Comparison of ENCODE assay signal across 1 cellular context in genomic region chr7:144027974-144028373, GRCh38.
A peak's percentile ranks its signal among the peaks of the same experiment; 100 is the strongest.
TF ChIP-seq lines count a peak whose summit lies in the region.

No MANE protein-coding gene starts in this region.

TF ChIP-seq in endothelial cell of umbilical vein, 7 proteins besides CTCF, POLR2A, EP300 and RAD21:
- TF ChIP-seq FOS (IDR thresholded peaks at IDR 0.05; ENCODE audit: borderline replicate concordance, insufficient read depth, low read length) (peak; percentile 39), POLR2AphosphoS5 (IDR thresholded peaks at IDR 0.05; ENCODE audit: insufficient read depth, low read depth, low read length) (no peak), EZH2 (IDR thresholded peaks at IDR 0.05; ENCODE audit: borderline replicate concordance, low read depth, low read length, severe bottlenecking) (no peak), GATA2 (IDR thresholded peaks at IDR 0.05; ENCODE audit: insufficient read depth, insufficient read length, low read depth, low read length) (no peak), JUN (IDR thresholded peaks at IDR 0.05; ENCODE audit: borderline replicate concordance, insufficient read depth, insufficient read length, low read depth) (no peak), MYC (IDR thresholded peaks at IDR 0.05; ENCODE audit: low read depth, low read length) (no peak)
